In the genomic region with DNA sequence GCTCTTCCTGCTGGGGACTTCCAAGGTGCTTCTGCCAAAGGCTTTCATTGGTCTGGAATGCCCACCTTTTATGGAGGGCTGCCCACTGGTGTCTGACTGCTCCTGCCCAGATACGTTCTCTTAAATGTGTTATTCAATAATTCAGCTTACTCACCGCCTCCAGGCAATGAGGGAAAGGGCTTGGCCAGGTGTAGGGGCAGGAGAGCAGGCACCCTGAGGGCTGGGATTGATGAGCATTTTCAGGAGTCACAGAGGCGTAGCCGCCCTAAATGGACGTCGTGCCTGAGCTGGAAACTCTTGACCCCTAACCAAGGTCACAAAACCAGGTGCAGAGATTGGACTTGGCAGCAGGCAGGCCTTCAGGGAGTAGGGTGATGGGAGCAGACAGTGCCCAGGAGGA, we compare ENCODE assay signal across 21 cellular contexts. TPM values are rescaled to one million over a fixed set of nuclear protein-coding genes. Genes with fewer than 3 reads are reported as not detected.
A peak's percentile ranks its signal among the peaks of the same experiment; 100 is the strongest.
DNase-seq lines count a peak whose midpoint lies in the region; ATAC-seq, FAIRE-seq and TF ChIP-seq lines count a peak whose summit lies in the region.
"Had no signal": no experiment of that assay in that cellular context is flagged by ENCODE, and none has a peak within 500 bp of the region (broad histone marks: within the 10 kb centered on the region; RNA-seq: fewer than 3 reads in every experiment).

No MANE protein-coding gene starts in this region.

- DNase-seq in activated naive CD4-positive, alpha-beta T cell treated with anti-CD3 and anti-CD28 coated beads, Interleukin-2, amount 50 U/mL, for 16 hours: no peak
- peak; percentile 76 for DNase-seq in RWPE1 (ENCODE audit: low spot score)
- DNase-seq in keratinocyte (ENCODE audit: low read depth, low spot score): peak; percentile 46
- peak; percentile 36 to 62 for DNase-seq in thyroid gland
- DNase-seq in germinal center (ENCODE audit: low spot score): no peak
- DNase-seq in NCI-H2029 treated with DMSO at 0.1 percent for 48 hours (lab: John Stamatoyannopoulos, UW): no peak
- DNase-seq: activated CD4-positive, alpha-beta T cell treated with anti-CD3 and anti-CD28 coated beads for 4 hours; activated CD8-positive, alpha-beta memory T cell treated with anti-CD3 and anti-CD28 coated beads, Interleukin-2, amount 50 U/mL, for 4 hours; IMR-90; left ventricle myocardium superior; SJCRH30; stimulated activated CD4-positive, alpha-beta T cell treated with anti-CD3 and anti-CD28 coated beads, Interleukin-12 subunit alpha, Interleukin-12 subunit beta, amount 100 ng/mL, for 4 hours; stimulated activated naive CD8-positive, alpha-beta T cell treated with anti-CD3 and anti-CD28 coated beads, Interleukin-15, Interleukin-2, amounts not matched to agents 100 U/mL and 50 U/mL, for 24 hours; T-helper 9 cell had no signal

- peaks cover 90% of the 10 kb centered on the region for H3K4me1 Mint-ChIP-seq in activated naive CD4-positive, alpha-beta T cell treated with anti-CD3 and anti-CD28 coated beads, Interleukin-2, amount 50 U/mL, for 24 hours

- H3K4me1 ChIP-seq in keratinocyte (ENCODE audit: control insufficient read depth, extremely low read depth, insufficient read depth, low read length) (peaks cover 4% of the 10 kb centered on the region), thyroid gland (peaks cover 23 to 36% of the 10 kb centered on the region in 2 donors)
- H3K4me1 ChIP-seq: Caco-2, vagina had no signal

- no peak for TF ChIP-seq CTCF in RWPE1 (conservative IDR thresholded peaks at IDR 0.05; ENCODE audit: low read depth)
- TF ChIP-seq CTCF in keratinocyte (optimal IDR thresholded peaks at IDR 0.05 in 1 of 3, IDR thresholded peaks at IDR 0.05 in 1 of 3, conservative IDR thresholded peaks at IDR 0.05 in 1 of 3; ENCODE audit: extremely low read depth in 1 of 3, insufficient read depth in 2 of 3, low read length in 3 of 3): no peak
- no peak for TF ChIP-seq CTCF in thyroid gland (IDR thresholded peaks at IDR 0.05)

- WGBS in thyroid gland, 2 donors: 52 to 67% methylated on average over 6 of the region's 6 CpGs

- CTCF ChIA-PET in RWPE1 (lab: Yijun Ruan, JAX): interaction anchor here (0.9 to 2.9 kb wide), 2 partner anchors 27 to 29 kb away, joined by 4 to 18 read pairs; no protein-coding TSS in a partner anchor

- no peaks in the 10 kb centered on the region for H3K9me3 Mint-ChIP-seq in activated naive CD4-positive, alpha-beta T cell treated with anti-CD3 and anti-CD28 coated beads, Interleukin-2, amount 50 U/mL, for 24 hours
- H3K9me3 Mint-ChIP-seq: brain had no signal

- no peaks in the 10 kb centered on the region for H3K79me2 ChIP-seq in keratinocyte (ENCODE audit: control insufficient read depth, insufficient read depth, low read length)

- intact Hi-C loops in thyroid gland (cut with DNase I): no loop called here

- H3K36me3 Mint-ChIP-seq in activated naive CD4-positive, alpha-beta T cell treated with anti-CD3 and anti-CD28 coated beads, Interleukin-2, amount 50 U/mL, for 24 hours: peaks cover 12% of the 10 kb centered on the region
- H3K36me3 Mint-ChIP-seq: brain had no signal

- H3K27ac Mint-ChIP-seq in activated naive CD4-positive, alpha-beta T cell treated with anti-CD3 and anti-CD28 coated beads, Interleukin-2, amount 50 U/mL, for 24 hours: peak overlapping the region; percentile 82
- H3K27ac Mint-ChIP-seq: brain had no signal

- H3K9me3 ChIP-seq in keratinocyte (ENCODE audit: control insufficient read depth, low read depth, low read length): no peaks in the 10 kb centered on the region
- no peaks in the 10 kb centered on the region for H3K9me3 ChIP-seq in thyroid gland
- H3K9me3 ChIP-seq: Caco-2, SJCRH30, vagina had no signal

- ATAC-seq in GM18868 (IDR thresholded peaks at IDR 0.05; ENCODE audit: unreplicated experiment): no peak
- ATAC-seq: GM12878; left ventricle myocardium superior; stimulated activated naive CD8-positive, alpha-beta T cell treated with anti-CD3 and anti-CD28 coated beads, Interleukin-15, Interleukin-2, amounts not matched to agents 100 U/mL and 50 U/mL, for 24 hours had no signal

- H3K9ac ChIP-seq in keratinocyte (ENCODE audit: control insufficient read depth, extremely low read depth, insufficient read depth, low read length): no peak overlapping the region

- dilution Hi-C loops in keratinocyte (cut with MboI; ENCODE audit: extremely low pct_ligation_motif_present, low sequenced_read_pairs): no loop called here

- no peak overlapping the region for H3K4me3 Mint-ChIP-seq in activated naive CD4-positive, alpha-beta T cell treated with anti-CD3 and anti-CD28 coated beads, Interleukin-2, amount 50 U/mL, for 24 hours
- H3K4me3 Mint-ChIP-seq: brain had no signal

- no peak overlapping the region for H3K4me2 ChIP-seq in keratinocyte (ENCODE audit: control insufficient read depth, extremely low read depth, insufficient read depth, low read depth, low read length)

- no peaks in the 10 kb centered on the region for H3K27me3 Mint-ChIP-seq in activated naive CD4-positive, alpha-beta T cell treated with anti-CD3 and anti-CD28 coated beads, Interleukin-2, amount 50 U/mL, for 24 hours

- TF ChIP-seq POLR2A in thyroid gland (IDR thresholded peaks at IDR 0.05): no peak

- H4K20me1 ChIP-seq in keratinocyte (ENCODE audit: control insufficient read depth, extremely low read depth, insufficient read depth, low read length): no peaks in the 10 kb centered on the region

- H3K9me1 ChIP-seq in keratinocyte (ENCODE audit: control insufficient read depth, extremely low read depth, insufficient read depth, low read length): no peaks in the 10 kb centered on the region

- no peaks in the 10 kb centered on the region for H3K36me3 ChIP-seq in keratinocyte (ENCODE audit: control insufficient read depth in 2 of 2, extremely low read depth in 1 of 2, insufficient read depth in 2 of 2, low read length in 2 of 2)
- no peaks in the 10 kb centered on the region for H3K36me3 ChIP-seq in thyroid gland
- H3K36me3 ChIP-seq: SJCRH30, vagina had no signal

- H3K4me3 ChIP-seq in keratinocyte (ENCODE audit: control insufficient read depth in 2 of 3, extremely low read depth in 1 of 3, insufficient read depth in 2 of 3, low read depth in 1 of 3, low read length in 3 of 3): no peak overlapping the region
- no peak overlapping the region for H3K4me3 ChIP-seq in thyroid gland (replicated peaks in 1 of 3)
- H3K4me3 ChIP-seq: GM12878, SJCRH30, vagina had no signal

- H2AFZ ChIP-seq in keratinocyte (ENCODE audit: control insufficient read depth, low read length): no peak overlapping the region

- no peak for FAIRE-seq in keratinocyte (lab: Jason Lieb, UNC)
- FAIRE-seq: GM12878, H1 had no signal

- H3K27ac ChIP-seq in RWPE1: no peak overlapping the region
- H3K27ac ChIP-seq in keratinocyte (ENCODE audit: control insufficient read depth, insufficient read depth, low read length): no peak overlapping the region
- peak overlapping the region; percentile 39 to 50 (median 41) for H3K27ac ChIP-seq in thyroid gland
- H3K27ac ChIP-seq: SJCRH30, vagina had no signal

- POLR2A ChIA-PET in RWPE1 (lab: Yijun Ruan, JAX; ENCODE audit: low non-redundant PET): no interaction called here

- H3K27me3 ChIP-seq in keratinocyte (ENCODE audit: control insufficient read depth, extremely low read depth, insufficient read depth, low read length) (peaks cover 8% of the 10 kb centered on the region), thyroid gland (no peaks in the 10 kb centered on the region)
- H3K27me3 ChIP-seq: SJCRH30, vagina had no signal

RNA-seq across cellular contexts. Expression of a gene that starts 26.8 kb away (rescaled TPM):
- not detected in 3 replicates for polyA plus RNA-seq in keratinocyte
- not detected for polyA plus RNA-seq in keratinocyte (2011; ENCODE audit: low read depth)
- polyA plus RNA-seq in keratinocyte (2011; cell fraction: cytosol; rRNA removed): not detected in 2 replicates
- not detected in 2 replicates for polyA plus RNA-seq in keratinocyte (2011; cell fraction: nucleus; rRNA removed)
- not detected in 2 replicates for polyA plus RNA-seq in keratinocyte (2012; ENCODE audit: low replicate concordance)
- not detected in 3 replicates for polyA minus RNA-seq in keratinocyte
- not detected for polyA minus RNA-seq in keratinocyte (2011; cell fraction: cytosol; rRNA and poly(A)+ RNA removed)
- not detected in 2 replicates for polyA minus RNA-seq in keratinocyte (2011; cell fraction: nucleus; rRNA and poly(A)+ RNA removed)
- 10 to 100 TPM in 3 of 4 donors, 1 to 10 TPM in 1; 5.6 to 19.3 (median 13.3) TPM for total RNA-seq in thyroid gland
- total RNA-seq: Caco-2, H1, IMR-90, SJCRH30 had no signal
- polyA plus RNA-seq: H1, IMR-90 had no signal

Comparison
In these comparisons a context has a peak if more than half of its experiments do, and no peak if none do; other contexts are left out.
1. DNase-seq: peak in RWPE1 (single experiment), keratinocyte (single experiment) and thyroid gland (2 of 2); none in activated naive CD4-positive, alpha-beta T cell treated with anti-CD3 and anti-CD28 coated beads, Interleukin-2, amount 50 U/mL, for 16 hours (single experiment), germinal center (single experiment) and NCI-H2029 treated with DMSO at 0.1 percent for 48 hours (single experiment).
2. H3K27ac ChIP-seq: peak in thyroid gland (3 of 3); none in RWPE1 (single experiment) and keratinocyte (single experiment).